Comparison of ENCODE assay signal across 8 cellular contexts in genomic region chr20:47677314-47678129, GRCh38.
DNase-seq lines count a peak whose midpoint lies in the region; ATAC-seq, FAIRE-seq and TF ChIP-seq lines count a peak whose summit lies in the region.

No MANE protein-coding gene starts in this region.

- H3K4me1 Mint-ChIP-seq in activated B cell treated with CpG ODN at 0.5 μM for 24 hours = no peaks in the 10 kb centered on the region
- peaks cover 15% of the 10 kb centered on the region for H3K4me1 Mint-ChIP-seq in stimulated activated effector memory CD8-positive, alpha-beta T cell treated with anti-CD3 and anti-CD28 coated beads, Interleukin-12 subunit alpha, Interleukin-12 subunit beta, amount 100 ng/mL, for 72 hours

- no peak for FAIRE-seq in bronchial epithelial cell (lab: Jason Lieb, UNC)

- H3K36me3 Mint-ChIP-seq in activated B cell treated with CpG ODN at 0.5 μM for 24 hours (ENCODE audit: low read depth) = no peaks in the 10 kb centered on the region
- H3K36me3 Mint-ChIP-seq in stimulated activated effector memory CD8-positive, alpha-beta T cell treated with anti-CD3 and anti-CD28 coated beads, Interleukin-12 subunit alpha, Interleukin-12 subunit beta, amount 100 ng/mL, for 72 hours = no peaks in the 10 kb centered on the region

- no peaks in the 10 kb centered on the region for H3K9me3 Mint-ChIP-seq in activated B cell treated with CpG ODN at 0.5 μM for 24 hours
- H3K9me3 Mint-ChIP-seq in stimulated activated effector memory CD8-positive, alpha-beta T cell treated with anti-CD3 and anti-CD28 coated beads, Interleukin-12 subunit alpha, Interleukin-12 subunit beta, amount 100 ng/mL, for 72 hours = no peaks in the 10 kb centered on the region

- no peaks in the 10 kb centered on the region for H3K27me3 Mint-ChIP-seq in activated B cell treated with CpG ODN at 0.5 μM for 24 hours

- POLR2A ChIA-PET in activated B cell treated with CpG ODN at 0.5 μM for 24 hours (lab: Charles Lee) = interaction anchor here (0.7 to 1.3 kb wide), 2 partner anchors 10 to 1460 kb away, joined by 3 to 6 read pairs; no protein-coding TSS in a partner anchor

- H3K4me3 ChIP-seq in bronchial epithelial cell (ENCODE audit: low read depth, low read length) = no peak overlapping the region

- H3K27me3 ChIP-seq in bronchial epithelial cell (ENCODE audit: control insufficient read depth, insufficient read depth, low read length) = no peaks in the 10 kb centered on the region

- peaks cover 13% of the 10 kb centered on the region for H3K36me3 ChIP-seq in bronchial epithelial cell (ENCODE audit: control insufficient read depth, insufficient read depth, low read length)

- H3K4me3 Mint-ChIP-seq in activated B cell treated with CpG ODN at 0.5 μM for 24 hours = no peak overlapping the region
- no peak overlapping the region for H3K4me3 Mint-ChIP-seq in stimulated activated effector memory CD8-positive, alpha-beta T cell treated with anti-CD3 and anti-CD28 coated beads, Interleukin-12 subunit alpha, Interleukin-12 subunit beta, amount 100 ng/mL, for 72 hours

- CTCF ChIA-PET in activated B cell treated with CpG ODN at 0.5 μM for 24 hours (lab: Charles Lee) = interaction anchor here (0.5 to 10.5 kb wide), 10 partner anchors 8 to 1215 kb away, joined by 3 to 147 read pairs (median 4); no protein-coding TSS in a partner anchor

- ATAC-seq in activated B cell treated with CpG ODN at 0.5 μM for 24 hours (ENCODE audit: low read depth) (peak; percentile 71), HG02970 (IDR thresholded peaks at IDR 0.05; ENCODE audit: low FRiP score, unreplicated experiment) (no peak)
- ATAC-seq in stimulated activated effector memory CD8-positive, alpha-beta T cell treated with anti-CD3 and anti-CD28 coated beads, Interleukin-12 subunit alpha, Interleukin-12 subunit beta, amount 100 ng/mL, for 72 hours = peak; percentile 69

- intact Hi-C loops in activated B cell treated with CpG ODN at 0.5 μM for 24 hours (cut with micrococcal nuclease) = loop anchor here (1.0 to 5.0 kb wide), 3 partner anchors 50 to 944 kb away; no protein-coding TSS in a partner anchor

- no peak for TF ChIP-seq CTCF in activated B cell treated with CpG ODN at 0.5 μM for 24 hours (IDR thresholded peaks at IDR 0.05)
- TF ChIP-seq CTCF in bronchial epithelial cell (IDR thresholded peaks at IDR 0.05; ENCODE audit: insufficient read depth, low read length, severe bottlenecking) = peak; percentile 93

- no peak overlapping the region for H3K27ac Mint-ChIP-seq in activated B cell treated with CpG ODN at 0.5 μM for 24 hours
- H3K27ac Mint-ChIP-seq in stimulated activated effector memory CD8-positive, alpha-beta T cell treated with anti-CD3 and anti-CD28 coated beads, Interleukin-12 subunit alpha, Interleukin-12 subunit beta, amount 100 ng/mL, for 72 hours = no peak overlapping the region

- DNase-seq in NCI-H510A treated with DMSO at 0.1 percent for 48 hours (lab: John Stamatoyannopoulos, UW) (peak; percentile 75), NCI-H510A (lab: John Stamatoyannopoulos, UW) (no peak), NCI-H2029 treated with DMSO at 0.1 percent for 48 hours (lab: John Stamatoyannopoulos, UW) (peak; percentile 55), activated B cell treated with CpG ODN at 0.5 μM for 24 hours (peak; percentile 61), bronchial epithelial cell (ENCODE audit: low read depth) (peak; percentile 60), mesenteric fat pad (ENCODE audit: low spot score) (peak; percentile 90)
- peak; percentile 44 to 79 for DNase-seq in stimulated activated effector memory CD8-positive, alpha-beta T cell treated with anti-CD3 and anti-CD28 coated beads, Interleukin-12 subunit alpha, Interleukin-12 subunit beta, amount 100 ng/mL, for 72 hours (ENCODE audit: low spot score in 2 of 2)
